8 cellular contexts compared by ENCODE assay signal in the genomic region with DNA sequence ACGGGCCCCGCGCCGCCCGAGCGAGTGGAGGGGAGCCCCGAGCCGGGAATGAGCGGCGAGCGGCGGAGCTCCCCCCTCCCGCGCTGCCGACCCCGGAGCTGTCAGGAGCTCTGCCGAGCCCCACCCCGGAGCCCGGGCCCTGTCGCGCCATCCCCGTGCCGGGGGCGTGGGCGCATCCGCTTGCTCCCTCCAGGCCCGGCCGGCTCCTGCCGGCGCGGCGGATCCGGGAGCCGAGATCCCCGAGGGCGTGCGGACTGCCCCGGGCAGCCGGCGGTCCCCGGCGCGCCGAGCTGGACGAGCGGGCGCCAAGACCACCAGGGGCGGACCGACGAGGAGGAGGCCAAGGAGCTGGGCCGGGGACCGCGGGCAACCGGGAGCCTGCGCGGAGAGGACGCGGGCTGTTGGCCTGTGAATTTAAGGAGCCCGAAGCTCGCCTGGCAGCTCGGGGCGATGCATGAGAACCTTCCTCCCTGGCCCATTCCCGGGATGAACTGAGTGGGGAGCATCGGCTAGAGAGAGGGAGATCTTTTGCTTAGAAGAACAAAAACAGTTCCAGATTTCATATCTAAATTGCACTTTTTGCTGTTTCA. TPM values are rescaled to one million over a fixed set of nuclear protein-coding genes. Genes with fewer than 3 reads are reported as not detected.
DNase-seq lines count a peak whose midpoint lies in the region; TF ChIP-seq lines count a peak whose summit lies in the region.

No MANE protein-coding gene starts in this region.

- H3K27me3 ChIP-seq in CD4-positive, alpha-beta memory T cell (ENCODE audit: insufficient read depth, low read length) = peaks cover 54% of the 10 kb centered on the region
- H3K27me3 ChIP-seq in HUES6 (ENCODE audit: control insufficient read depth, insufficient read depth, low read length) (peaks cover 97% of the 10 kb centered on the region), duodenal mucosa (ENCODE audit: control insufficient read depth in 1 of 2, insufficient read depth in 2 of 2, low read length in 2 of 2) (peaks cover 65 to 88% of the 10 kb centered on the region in 2 donors)

- H3K4me3 Mint-ChIP-seq in CD4-positive, alpha-beta memory T cell = peak overlapping the region; percentile 57 to 76 (median 68)
- peak overlapping the region; percentile 75 for H3K4me3 Mint-ChIP-seq in mesothelial cell of epicardium

- H3K4me3 ChIP-seq in CD4-positive, alpha-beta memory T cell (ENCODE audit: low read length in 2 of 2) = no peak overlapping the region
- H3K4me3 ChIP-seq in HUES6 (ENCODE audit: low read depth, low read length) (peak overlapping the region; percentile 66), duodenal mucosa (ENCODE audit: low read depth in 1 of 2, low read length in 2 of 2) (peak overlapping the region; percentile 36 to 43)

- H3K9ac ChIP-seq in HUES6 (ENCODE audit: low read length) = no peak overlapping the region
- H3K9ac ChIP-seq in duodenal mucosa (ENCODE audit: low read depth in 1 of 2, low read length in 2 of 2) = no peak overlapping the region

- H3K9me3 ChIP-seq in CD4-positive, alpha-beta memory T cell (ENCODE audit: control insufficient read depth in 1 of 2, low read length in 2 of 2) = no peaks in the 10 kb centered on the region
- H3K9me3 ChIP-seq in HUES6 (ENCODE audit: control insufficient read depth, insufficient read depth, low read depth, low read length) (no peaks in the 10 kb centered on the region), duodenal mucosa (ENCODE audit: control insufficient read depth in 1 of 2, low read length in 2 of 2) (no peaks in the 10 kb centered on the region)

- no peak overlapping the region for H3K27ac ChIP-seq in CD4-positive, alpha-beta memory T cell (ENCODE audit: low read depth, low read length)
- no peak overlapping the region for H3K27ac ChIP-seq in HUES6 (ENCODE audit: low read depth, low read length)
- peak overlapping the region; percentile 42 for H3K27ac ChIP-seq in duodenal mucosa (ENCODE audit: low read depth, low read length)

- no peak overlapping the region for H3K27ac Mint-ChIP-seq in CD4-positive, alpha-beta memory T cell
- H3K27ac Mint-ChIP-seq in mesothelial cell of epicardium = peak overlapping the region; percentile 78

- peaks cover 12 to 34% (median 23%) of the 10 kb centered on the region in 4 donors for H3K4me1 Mint-ChIP-seq in CD4-positive, alpha-beta memory T cell
- peaks cover 56% of the 10 kb centered on the region for H3K4me1 Mint-ChIP-seq in mesothelial cell of epicardium

- peak in 1 of 5 donors; percentile 7 for DNase-seq in CD4-positive, alpha-beta memory T cell
- peak; percentile 69 for DNase-seq in GM20000 (ENCODE audit: low spot score)
- peak in 1 of 2 experiments; percentile 77 for DNase-seq in mesothelial cell of epicardium (ENCODE audit: low spot score in 2 of 2, unreplicated experiment in 2 of 2)
- no peak for DNase-seq in inferior parietal cortex (ENCODE audit: extremely low spot score)
- DNase-seq in stimulated activated naive CD4-positive, alpha-beta T cell (lab: John Stamatoyannopoulos, UW) = no peak
- no peak for DNase-seq in hippocampal formation (lab: John Stamatoyannopoulos, UW)

- H3K36me3 Mint-ChIP-seq in CD4-positive, alpha-beta memory T cell = no peaks in the 10 kb centered on the region
- no peaks in the 10 kb centered on the region for H3K36me3 Mint-ChIP-seq in mesothelial cell of epicardium

- H3K9me3 Mint-ChIP-seq in CD4-positive, alpha-beta memory T cell = no peaks in the 10 kb centered on the region
- H3K9me3 Mint-ChIP-seq in mesothelial cell of epicardium = no peaks in the 10 kb centered on the region

- POLR2A ChIA-PET in CD4-positive, alpha-beta memory T cell (lab: Charles Lee; ENCODE audit: partially characterized antibody) = no interaction called here

- H3K4me1 ChIP-seq in CD4-positive, alpha-beta memory T cell (ENCODE audit: insufficient read depth, low read length) = peaks cover 22% of the 10 kb centered on the region
- H3K4me1 ChIP-seq in HUES6 (ENCODE audit: control insufficient read depth, insufficient read depth, low read length) (peaks cover 20% of the 10 kb centered on the region), duodenal mucosa (ENCODE audit: control insufficient read depth in 1 of 2, insufficient read depth in 2 of 2, low read length in 2 of 2) (peaks cover 14 to 15% of the 10 kb centered on the region in 2 donors)

- H3K36me3 ChIP-seq in CD4-positive, alpha-beta memory T cell (ENCODE audit: insufficient read depth, low read length) = no peaks in the 10 kb centered on the region
- no peaks in the 10 kb centered on the region for H3K36me3 ChIP-seq in HUES6 (ENCODE audit: control insufficient read depth, insufficient read depth, low read length)
- H3K36me3 ChIP-seq in duodenal mucosa (ENCODE audit: control insufficient read depth in 1 of 2, insufficient read depth in 2 of 2, low read length in 2 of 2) = no peaks in the 10 kb centered on the region

- H3K27me3 Mint-ChIP-seq in CD4-positive, alpha-beta memory T cell = peaks cover 52 to 60% of the 10 kb centered on the region in 2 donors
- H3K27me3 Mint-ChIP-seq in mesothelial cell of epicardium (ENCODE audit: low read depth) = peaks cover 67% of the 10 kb centered on the region

- CTCF ChIA-PET in CD4-positive, alpha-beta memory T cell (lab: Charles Lee; ENCODE audit: partially characterized antibody) = interaction anchor here (1.6 kb wide), 1 partner anchor 149 kb away, joined by 3 read pairs; no protein-coding TSS in a partner anchor

- intact Hi-C loops in CD4-positive, alpha-beta memory T cell (cut with micrococcal nuclease) = no loop called here

- TF ChIP-seq CTCF in GM20000 (IDR thresholded peaks at IDR 0.05; ENCODE audit: extremely low read depth, missing control alignments) = no peak
- TF ChIP-seq CTCF in mesothelial cell of epicardium (IDR thresholded peaks at IDR 0.05; ENCODE audit: unreplicated experiment) = no peak

RNA-seq across cellular contexts. Expression of a gene that starts 2.0 kb away (rescaled TPM):
- total RNA-seq in CD4-positive, alpha-beta memory T cell = not detected
- not detected for polyA plus RNA-seq in CD4-positive, alpha-beta memory T cell
- 5.6 to 6.9 TPM (median 6.5 TPM) in 3 replicates for total RNA-seq in mesothelial cell of epicardium

Comparison
In these comparisons a context has a peak if more than half of its experiments do, and no peak if none do; other contexts are left out.
1. H3K4me3 ChIP-seq: peak in HUES6 (single experiment) and duodenal mucosa (2 of 2); none in CD4-positive, alpha-beta memory T cell (0 of 2).